8 cellular contexts compared by ENCODE assay signal in the genomic region with DNA sequence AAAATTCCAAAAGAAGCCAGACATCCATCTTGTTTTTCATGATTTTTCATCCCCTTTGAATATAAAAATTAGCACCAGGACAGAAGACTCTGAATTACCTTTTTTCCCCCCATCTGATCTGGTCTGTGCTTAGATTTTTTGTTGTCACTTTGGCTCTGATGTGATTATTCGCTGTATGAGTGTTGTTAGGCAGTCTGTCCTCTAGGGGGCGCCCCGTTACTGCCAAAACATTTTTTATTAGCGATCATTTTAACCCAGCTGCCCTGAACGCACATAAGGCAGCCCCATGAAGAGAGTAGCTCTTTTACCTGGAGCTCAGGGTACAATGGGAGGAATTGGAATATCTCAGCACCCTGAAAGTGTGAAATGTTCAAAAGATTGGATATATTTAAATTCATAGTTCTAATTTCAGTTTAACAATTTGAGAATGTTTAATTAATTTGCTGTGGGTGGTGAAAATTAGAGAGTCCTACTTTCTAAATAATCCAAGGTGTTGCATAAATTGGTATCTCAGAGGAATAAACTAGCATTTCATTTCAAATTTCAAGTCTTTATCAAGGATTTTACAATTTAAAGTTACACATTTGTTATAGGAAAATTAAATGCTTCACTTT.
DNase-seq lines count a peak whose midpoint lies in the region; ATAC-seq and TF ChIP-seq lines count a peak whose summit lies in the region.

No MANE protein-coding gene starts in this region.

- H3K4me3 Mint-ChIP-seq in activated T-helper 17 cell treated with anti-CD3 and anti-CD28 coated beads, Interleukin-2, amount 50 U/mL, for 72 hours = no peak overlapping the region

- H3K4me3 ChIP-seq in MG63 (no peak overlapping the region), fibroblast of villous mesenchyme (ENCODE audit: low read depth, low read length) (no peak overlapping the region)

- peaks cover 6% of the 10 kb centered on the region for H3K4me1 Mint-ChIP-seq in activated T-helper 17 cell treated with anti-CD3 and anti-CD28 coated beads, Interleukin-2, amount 50 U/mL, for 72 hours

- DNase-seq in DMS79 (lab: John Stamatoyannopoulos, UW) (peak; percentile 7), MG63 (peak; percentile 17), RWPE1 (ENCODE audit: low spot score) (peak; percentile 59), fibroblast of villous mesenchyme (ENCODE audit: low read depth) (peak; percentile 76), non-pigmented ciliary epithelial cell (ENCODE audit: low read depth) (peak; percentile 9), superior temporal gyrus (ENCODE audit: extremely low spot score) (peak; percentile 91), NCI-H1048 (lab: John Stamatoyannopoulos, UW) (no peak)

- ATAC-seq in activated T-helper 17 cell treated with anti-CD3 and anti-CD28 coated beads, Interleukin-2, amount 50 U/mL, for 72 hours (replicated peaks) = peak; percentile 70

- CTCF ChIA-PET in RWPE1 (lab: Yijun Ruan, JAX) = interaction anchor here (0.6 to 1.4 kb wide), 10 partner anchors 8 to 218 kb away, joined by 3 to 15 read pairs (median 3); a partner anchor contains a TSS

- TF ChIP-seq CTCF in RWPE1 (conservative IDR thresholded peaks at IDR 0.05; ENCODE audit: low read depth) (peak; percentile 90), fibroblast of villous mesenchyme (IDR thresholded peaks at IDR 0.05; ENCODE audit: insufficient read depth, low read depth, low read length) (peak; percentile 82)

- peaks cover 15% of the 10 kb centered on the region for H3K36me3 ChIP-seq in MG63

- peaks cover 96% of the 10 kb centered on the region for H3K36me3 Mint-ChIP-seq in activated T-helper 17 cell treated with anti-CD3 and anti-CD28 coated beads, Interleukin-2, amount 50 U/mL, for 72 hours (ENCODE audit: low read depth)

- H3K27me3 Mint-ChIP-seq in activated T-helper 17 cell treated with anti-CD3 and anti-CD28 coated beads, Interleukin-2, amount 50 U/mL, for 72 hours = no peaks in the 10 kb centered on the region

- H3K27me3 ChIP-seq in MG63 = no peaks in the 10 kb centered on the region

- H3K27ac ChIP-seq in RWPE1 = no peak overlapping the region

- H3K9me3 ChIP-seq in MG63 = no peaks in the 10 kb centered on the region

- no peaks in the 10 kb centered on the region for H3K9me3 Mint-ChIP-seq in activated T-helper 17 cell treated with anti-CD3 and anti-CD28 coated beads, Interleukin-2, amount 50 U/mL, for 72 hours

- no peak overlapping the region for H3K27ac Mint-ChIP-seq in activated T-helper 17 cell treated with anti-CD3 and anti-CD28 coated beads, Interleukin-2, amount 50 U/mL, for 72 hours

- POLR2A ChIA-PET in RWPE1 (lab: Yijun Ruan, JAX; ENCODE audit: low non-redundant PET) = no interaction called here
